ENCODE assay signal across 5 cellular contexts in the genomic region with DNA sequence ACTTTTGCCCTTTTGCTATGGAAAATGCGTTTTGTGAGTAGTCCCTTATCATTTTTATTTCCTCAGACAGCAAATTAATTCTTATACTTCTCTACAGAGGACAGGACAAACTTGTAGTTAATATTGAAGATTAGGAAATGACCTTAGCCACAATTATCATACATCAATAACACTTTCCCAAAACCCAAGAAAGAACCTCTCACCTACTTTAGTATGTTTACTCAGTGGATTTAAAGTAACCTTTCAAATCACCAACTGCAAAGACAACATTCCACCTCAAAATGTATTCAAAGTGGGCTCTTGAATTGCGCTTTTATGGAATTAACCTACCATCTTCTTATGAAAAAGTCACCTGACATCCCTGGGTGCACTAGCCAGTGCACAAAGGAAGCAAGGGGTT.
"Had no signal": no experiment of that assay in that cellular context is flagged by ENCODE, and none has a peak within 500 bp of the region (broad histone marks: within the 10 kb centered on the region; RNA-seq: fewer than 3 reads in every experiment).

No MANE protein-coding gene starts in this region.

- DNase-seq: IMR-90, KBM-7 had no signal

- H3K4me3 ChIP-seq: K562 had no signal

- H3K27ac ChIP-seq: HL-60 had no signal

- ATAC-seq: K562 had no signal

- FAIRE-seq: HTR-8/SVneo, K562 had no signal
